ENCODE assay signal across 1 cellular context in genomic region chr2:240565267-240566202, GRCh38.
TF ChIP-seq lines count a peak whose summit lies in the region.

No MANE protein-coding gene starts in this region.

TF ChIP-seq in HepG2, 621 proteins besides CTCF, POLR2A, EP300 and RAD21 (continued from another document):
- peak; percentile 30; the same call in 1 of the 2 replicates for TF ChIP-seq TFE3 (CRISPR knock-in tag; IDR thresholded peaks at IDR 0.05)
- TF ChIP-seq ZNF441 (CRISPR knock-in tag; IDR thresholded peaks at IDR 0.05; ENCODE audit: borderline replicate concordance), result peak; percentile 34; the same call in 1 of the 2 replicates
- peak; percentile 30; the same call in 1 of the 2 replicates for TF ChIP-seq TFDP1 (CRISPR knock-in tag; IDR thresholded peaks at IDR 0.05; ENCODE audit: borderline replicate concordance)
- no peak for TF ChIP-seq NR3C1 (CRISPR knock-in tag; IDR thresholded peaks at IDR 0.05)
- TF ChIP-seq ZNF205 (CRISPR knock-in tag; IDR thresholded peaks at IDR 0.05), result 0 out of 2 replicates have a peak, but pooled peaks have one; percentile 14
- 0 out of 2 replicates have a peak, but pooled peaks have one; percentile 11 for TF ChIP-seq ZSCAN29 (CRISPR knock-in tag; conservative IDR thresholded peaks at IDR 0.05)
- TF ChIP-seq HNF1B (CRISPR knock-in tag; IDR thresholded peaks at IDR 0.05), result 0 out of 2 replicates have a peak, but pooled peaks have one; percentile 3
- TF ChIP-seq PCBP1 (IDR thresholded peaks at IDR 0.05; ENCODE audit: borderline replicate concordance, low read depth, low read length), result peak; percentile 84
- peak; percentile 83 for TF ChIP-seq NR2C2 (CRISPR knock-in tag; IDR thresholded peaks at IDR 0.05; ENCODE audit: borderline replicate concordance)
